Comparison of ENCODE assay signal across 10 cellular contexts in the genomic region with DNA sequence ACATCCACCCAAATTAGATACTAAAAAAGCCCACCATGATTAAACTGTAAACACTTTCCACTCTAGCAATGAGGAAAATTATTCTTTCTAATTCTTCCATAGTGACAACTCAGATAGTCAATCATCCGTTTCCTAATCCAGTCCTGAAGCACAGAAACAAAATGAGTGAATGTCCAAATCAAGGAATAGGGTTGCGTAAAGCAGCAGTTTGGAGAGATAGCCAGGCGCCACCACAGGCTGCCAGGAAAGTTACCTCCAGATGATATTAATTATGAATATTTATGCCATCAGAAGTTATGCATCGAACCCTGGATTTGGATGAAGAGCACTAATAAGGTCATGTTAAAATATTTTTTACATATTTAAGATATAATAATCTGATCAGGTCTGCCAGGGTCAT.
DNase-seq lines count a peak whose midpoint lies in the region; ATAC-seq lines count a peak whose summit lies in the region.
"Had no signal": no experiment of that assay in that cellular context is flagged by ENCODE, and none has a peak within 500 bp of the region (broad histone marks: within the 10 kb centered on the region; RNA-seq: fewer than 3 reads in every experiment).

No MANE protein-coding gene starts in this region.

- H3K27ac ChIP-seq in subcutaneous abdominal adipose tissue (ENCODE audit: low read depth, low read length), result peak overlapping the region; percentile 90

- H3K36me3 ChIP-seq in subcutaneous abdominal adipose tissue (ENCODE audit: control insufficient read depth in 5 of 5, insufficient read depth in 5 of 5, low read length in 5 of 5), result no peaks in the 10 kb centered on the region

- H3K4me3 ChIP-seq in subcutaneous abdominal adipose tissue (ENCODE audit: low read depth in 1 of 5, low read length in 5 of 5), result no peak overlapping the region

- peaks cover 23% of the 10 kb centered on the region in 2 donors for H3K36me3 Mint-ChIP-seq in activated T-cell treated with anti-CD3 and anti-CD28 coated beads, Interleukin-2, amount 50 U/mL, for 72 hours (ENCODE audit: insufficient read depth in 2 of 2)
- peaks cover 25% of the 10 kb centered on the region for H3K36me3 Mint-ChIP-seq in activated CD4-positive, alpha-beta memory T cell treated with anti-CD3 and anti-CD28 coated beads, Interleukin-2, amount 10 ng/mL, durations not matched to agents 7 days and 5 days (ENCODE audit: low read depth)

- H3K9ac ChIP-seq in subcutaneous abdominal adipose tissue (ENCODE audit: low read length in 5 of 5), result no peak overlapping the region

- peak overlapping the region; percentile 95 for H3K4me3 Mint-ChIP-seq in activated T-cell treated with anti-CD3 and anti-CD28 coated beads, Interleukin-2, amount 50 U/mL, for 72 hours
- peak overlapping the region; percentile 97 for H3K4me3 Mint-ChIP-seq in activated CD4-positive, alpha-beta memory T cell treated with anti-CD3 and anti-CD28 coated beads, Interleukin-2, amount 10 ng/mL, durations not matched to agents 7 days and 5 days

- peak overlapping the region; percentile 99 for H3K27ac Mint-ChIP-seq in activated T-cell treated with anti-CD3 and anti-CD28 coated beads, Interleukin-2, amount 50 U/mL, for 72 hours
- H3K27ac Mint-ChIP-seq in activated CD4-positive, alpha-beta memory T cell treated with anti-CD3 and anti-CD28 coated beads, Interleukin-2, amount 10 ng/mL, durations not matched to agents 7 days and 5 days, result peak overlapping the region; percentile 88

- CTCF ChIA-PET in activated CD4-positive, alpha-beta memory T cell treated with anti-CD3 and anti-CD28 coated beads, Interleukin-2, amount 10 ng/mL, durations not matched to agents 7 days and 5 days (lab: Charles Lee), result interaction anchor here (3.7 to 4.4 kb wide), 3 partner anchors 101 to 235 kb away, joined by 27 to 37 read pairs (median 36); no protein-coding TSS in a partner anchor

- no peaks in the 10 kb centered on the region for H3K27me3 ChIP-seq in subcutaneous abdominal adipose tissue (ENCODE audit: control insufficient read depth in 5 of 5, insufficient read depth in 4 of 5, low read length in 5 of 5)

- ATAC-seq in activated T-cell treated with anti-CD3 and anti-CD28 coated beads, Interleukin-2, amount 50 U/mL, for 72 hours (replicated peaks in 1 of 2), result no peak
- ATAC-seq in HG03571 (IDR thresholded peaks at IDR 0.05; ENCODE audit: unreplicated experiment) (no peak), GM18498 (IDR thresholded peaks at IDR 0.05; ENCODE audit: unreplicated experiment) (no peak)

- no peaks in the 10 kb centered on the region for H3K9me3 ChIP-seq in subcutaneous abdominal adipose tissue (ENCODE audit: control insufficient read depth in 5 of 5, low read length in 5 of 5)

- POLR2A ChIA-PET in activated CD4-positive, alpha-beta memory T cell treated with anti-CD3 and anti-CD28 coated beads, Interleukin-2, amount 10 ng/mL, durations not matched to agents 7 days and 5 days (lab: Charles Lee), result interaction anchor here (0.9 to 31.4 kb wide), 13 partner anchors 17 to 484 kb away, joined by 3 to 1025 read pairs (median 83); partner anchors contain the start of gene FLI1

- H3K4me1 ChIP-seq in subcutaneous abdominal adipose tissue (ENCODE audit: control insufficient read depth in 5 of 5, insufficient read depth in 5 of 5, low read length in 5 of 5), result peaks cover 0 to 46% (median 40%) of the 10 kb centered on the region in 5 donors

- H3K27me3 Mint-ChIP-seq in activated T-cell treated with anti-CD3 and anti-CD28 coated beads, Interleukin-2, amount 50 U/mL, for 72 hours (ENCODE audit: low read depth), result no peaks in the 10 kb centered on the region
- no peaks in the 10 kb centered on the region for H3K27me3 Mint-ChIP-seq in activated CD4-positive, alpha-beta memory T cell treated with anti-CD3 and anti-CD28 coated beads, Interleukin-2, amount 10 ng/mL, durations not matched to agents 7 days and 5 days

- no peak for DNase-seq in activated T-cell treated with anti-CD3 and anti-CD28 coated beads, Interleukin-2, amount 50 U/mL, for 72 hours
- DNase-seq in activated T-cell treated with anti-CD3 and anti-CD28 coated beads, Interleukin-2, amount 50 U/mL, for 1 hour, result no peak
- DNase-seq in activated CD4-positive, alpha-beta memory T cell treated with anti-CD3 and anti-CD28 coated beads, Interleukin-2, amount 10 ng/mL, durations not matched to agents 7 days and 5 days, result no peak
- DNase-seq in fibroblast of peridontal ligament (ENCODE audit: extremely low read depth) (peak; percentile 54), NCI-H748 (lab: John Stamatoyannopoulos, UW; ENCODE audit: unreplicated experiment) (no peak)
- DNase-seq: activated effector memory CD4-positive, alpha-beta T cell treated with Interleukin-2 at 50 U/mL for 16 hours; NCI-H446 had no signal

- H3K9me3 Mint-ChIP-seq in activated T-cell treated with anti-CD3 and anti-CD28 coated beads, Interleukin-2, amount 50 U/mL, for 72 hours, result no peaks in the 10 kb centered on the region
- H3K9me3 Mint-ChIP-seq in activated CD4-positive, alpha-beta memory T cell treated with anti-CD3 and anti-CD28 coated beads, Interleukin-2, amount 10 ng/mL, durations not matched to agents 7 days and 5 days, result no peaks in the 10 kb centered on the region

- H3K4me1 Mint-ChIP-seq in activated T-cell treated with anti-CD3 and anti-CD28 coated beads, Interleukin-2, amount 50 U/mL, for 72 hours (ENCODE audit: low read depth), result peaks cover 66% of the 10 kb centered on the region
- peaks cover 58% of the 10 kb centered on the region for H3K4me1 Mint-ChIP-seq in activated CD4-positive, alpha-beta memory T cell treated with anti-CD3 and anti-CD28 coated beads, Interleukin-2, amount 10 ng/mL, durations not matched to agents 7 days and 5 days
